9 cellular contexts compared by ENCODE assay signal in the genomic region with DNA sequence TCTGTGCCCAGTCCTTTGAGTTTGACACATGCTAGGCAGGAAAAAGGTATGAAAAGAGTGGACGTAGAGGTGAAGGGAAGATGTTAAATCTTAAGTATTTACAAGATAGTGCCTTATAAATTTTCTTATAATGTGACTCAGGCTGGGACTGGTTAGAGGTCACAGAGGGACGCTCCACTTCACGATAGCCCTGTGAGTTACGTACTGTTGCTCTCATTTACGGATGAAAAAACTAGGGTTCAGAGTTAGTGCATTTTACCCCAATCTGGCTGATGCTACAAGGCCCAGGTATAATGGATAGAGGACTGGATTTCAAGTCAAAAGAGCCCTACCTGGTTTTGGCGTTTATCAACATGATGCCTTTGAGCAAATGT. TPM values are rescaled to one million over a fixed set of nuclear protein-coding genes. Genes with fewer than 3 reads are reported as not detected.
DNase-seq lines count a peak whose midpoint lies in the region; ATAC-seq and TF ChIP-seq lines count a peak whose summit lies in the region.
"Had no signal": no experiment of that assay in that cellular context is flagged by ENCODE, and none has a peak within 500 bp of the region (broad histone marks: within the 10 kb centered on the region; RNA-seq: fewer than 3 reads in every experiment).

No MANE protein-coding gene starts in this region.

- H3K27me3 ChIP-seq in stomach = no peaks in the 10 kb centered on the region

- TF ChIP-seq CTCF in WI38 (IDR thresholded peaks at IDR 0.05; ENCODE audit: low read depth, low read length) = no peak
- no peak for TF ChIP-seq CTCF in foreskin fibroblast (IDR thresholded peaks at IDR 0.05; ENCODE audit: low read depth, low read length)
- TF ChIP-seq CTCF in stomach (IDR thresholded peaks at IDR 0.05) = no peak

- no peaks in the 10 kb centered on the region for H3K27me3 Mint-ChIP-seq in activated T-cell treated with anti-CD3 and anti-CD28 coated beads, Interleukin-2, amount 50 U/mL, for 4 hours (ENCODE audit: low read depth)

- intact Hi-C loops in stomach (cut with DNase I; ENCODE audit: low total_unique reads) = no loop called here

- WGBS in stomach, 5 donors = 67 to 80% (median 73%) methylated on average over 6 of the region's 6 CpGs

- H3K9me3 Mint-ChIP-seq in activated T-cell treated with anti-CD3 and anti-CD28 coated beads, Interleukin-2, amount 50 U/mL, for 4 hours = no peaks in the 10 kb centered on the region

- no peak for ATAC-seq in activated T-cell treated with anti-CD3 and anti-CD28 coated beads, Interleukin-2, amount 50 U/mL, for 4 hours

- no peaks in the 10 kb centered on the region for H3K9me3 ChIP-seq in stomach

- H3K4me3 ChIP-seq in WI38 (ENCODE audit: low read depth, low read length) (peak overlapping the region; percentile 91), foreskin fibroblast (ENCODE audit: low read depth in 1 of 2, low read length in 2 of 2) (peak overlapping the region; percentile 83 to 85), stomach (peak overlapping the region in 3 of 4 donors; percentile 78 to 99 (median 94))

- no peak for TF ChIP-seq POLR2A in stomach (IDR thresholded peaks at IDR 0.05)

- peaks cover 0 to 39% (median 28%) of the 10 kb centered on the region in 4 donors for H3K4me1 ChIP-seq in stomach

- peaks cover 24% of the 10 kb centered on the region for H3K4me1 Mint-ChIP-seq in activated T-cell treated with anti-CD3 and anti-CD28 coated beads, Interleukin-2, amount 50 U/mL, for 4 hours (ENCODE audit: low read depth)

- H3K36me3 ChIP-seq in stomach = no peaks in the 10 kb centered on the region

- no peaks in the 10 kb centered on the region for H3K36me3 Mint-ChIP-seq in activated T-cell treated with anti-CD3 and anti-CD28 coated beads, Interleukin-2, amount 50 U/mL, for 4 hours (ENCODE audit: insufficient read depth)

- DNase-seq in activated T-cell treated with anti-CD3 and anti-CD28 coated beads, Interleukin-2, amount 50 U/mL, for 4 hours = no peak
- DNase-seq in activated T-cell treated with anti-CD3 and anti-CD28 coated beads for 4 hours (no peak), foreskin fibroblast (peak; percentile 9 to 51), stomach (no peak), anterior cingulate cortex (lab: John Stamatoyannopoulos, UW) (no peak), HUDEP-2 (lab: John Stamatoyannopoulos, UW; ENCODE audit: unreplicated experiment in 76 of 76) (no peak), NCI-H510A (lab: John Stamatoyannopoulos, UW) (no peak)
- DNase-seq: kidney glomerular epithelial cell had no signal

- H3K4me3 Mint-ChIP-seq in activated T-cell treated with anti-CD3 and anti-CD28 coated beads, Interleukin-2, amount 50 U/mL, for 4 hours = peak overlapping the region; percentile 66

- H3K27ac ChIP-seq in stomach = peak overlapping the region in 2 of 5 donors; percentile 87 to 93

- TF ChIP-seq EP300 in stomach (IDR thresholded peaks at IDR 0.05) = no peak

RNA-seq across cellular contexts. Expression of a gene that starts 1.4 kb away (rescaled TPM):
- 10 to 100 TPM; 36.7 to 37.7 (median 36.8) TPM for total RNA-seq in activated T-cell treated with anti-CD3 and anti-CD28 coated beads, Interleukin-2, amount 50 U/mL, for 4 hours
- 100 to 1,000 TPM in 1 of 5 donors, 10 to 100 TPM in 4; 17.4 to 107 (median 57.7) TPM for total RNA-seq in stomach
- polyA plus RNA-seq in stomach = 10 to 100 TPM; 11.8 to 23.4 (median 22.6) TPM

RNA-seq across cellular contexts. Expression of a gene that starts 47.9 kb away (rescaled TPM):
- total RNA-seq in activated T-cell treated with anti-CD3 and anti-CD28 coated beads, Interleukin-2, amount 50 U/mL, for 4 hours = 10 to 100 TPM; 18.6 to 20.0 (median 19.1) TPM
- total RNA-seq in stomach = 10 to 100 TPM in 2 of 5 donors, 1 to 10 TPM in 1, under 1 TPM in 1, not detected in 1; 0.87 to 57.6 (median 17.9) TPM
- 1 to 10 TPM; 6.3 to 7.0 (median 7.0) TPM for polyA plus RNA-seq in stomach

Comparison
In these comparisons a context has a peak if more than half of its experiments do, and no peak if none do; other contexts are left out.
1. DNase-seq: peak in foreskin fibroblast (2 of 2); none in activated T-cell treated with anti-CD3 and anti-CD28 coated beads, Interleukin-2, amount 50 U/mL, for 4 hours (single experiment), activated T-cell treated with anti-CD3 and anti-CD28 coated beads for 4 hours (single experiment), stomach (single experiment), anterior cingulate cortex (0 of 58), HUDEP-2 (0 of 76) and NCI-H510A (single experiment).
2. Peak in every context shown above with its lines, with median percentiles within 50 percentile points of each other: H3K4me3 ChIP-seq.